ENCODE assay signal across 15 cellular contexts in genomic region chr3:365268-365667, GRCh38.
DNase-seq lines count a peak whose midpoint lies in the region; ATAC-seq and TF ChIP-seq lines count a peak whose summit lies in the region.
"Had no signal": no experiment of that assay in that cellular context is flagged by ENCODE, and none has a peak within 500 bp of the region (broad histone marks: within the 10 kb centered on the region; RNA-seq: fewer than 3 reads in every experiment).

No MANE protein-coding gene starts in this region.

- no peak overlapping the region for H3K27ac Mint-ChIP-seq in endothelial cell (ENCODE audit: unreplicated experiment)
- H3K27ac Mint-ChIP-seq: activated CD4-positive, alpha-beta T cell treated with anti-CD3 and anti-CD28 coated beads, Interleukin-2, amount 10 ng/mL, durations not matched to agents 7 days and 5 days; T-helper 1 cell treated with Interleukin-12 subunit alpha and Interleukin-12 subunit beta and Interleukin-4 antibody, amounts not matched to agents 30 μg/mL and 1 μg/mL, for 36 hours had no signal

- H3K36me3 Mint-ChIP-seq in endothelial cell (ENCODE audit: low read depth, unreplicated experiment): no peaks in the 10 kb centered on the region

- H3K4me3 Mint-ChIP-seq in endothelial cell (ENCODE audit: unreplicated experiment): no peak overlapping the region
- H3K4me3 Mint-ChIP-seq: activated CD4-positive, alpha-beta T cell treated with anti-CD3 and anti-CD28 coated beads, Interleukin-2, amount 10 ng/mL, durations not matched to agents 7 days and 5 days; T-helper 1 cell treated with Interleukin-12 subunit alpha and Interleukin-12 subunit beta and Interleukin-4 antibody, amounts not matched to agents 30 μg/mL and 1 μg/mL, for 36 hours had no signal

- H3K4me1 Mint-ChIP-seq in endothelial cell (ENCODE audit: unreplicated experiment): no peaks in the 10 kb centered on the region
- H3K4me1 Mint-ChIP-seq: activated CD4-positive, alpha-beta T cell treated with anti-CD3 and anti-CD28 coated beads, Interleukin-2, amount 10 ng/mL, durations not matched to agents 7 days and 5 days had no signal

- ATAC-seq in GM19395 (IDR thresholded peaks at IDR 0.05; ENCODE audit: unreplicated experiment) (peak; percentile 73), HG02678 (IDR thresholded peaks at IDR 0.05; ENCODE audit: unreplicated experiment) (peak; percentile 73), HG03354 (IDR thresholded peaks at IDR 0.05; ENCODE audit: poor library complexity, severe bottlenecking, unreplicated experiment) (peak; percentile 73)
- ATAC-seq: Panc1 had no signal

- H3K9me3 Mint-ChIP-seq in endothelial cell (ENCODE audit: unreplicated experiment): peaks cover 36% of the 10 kb centered on the region
- H3K9me3 Mint-ChIP-seq: T-helper 1 cell treated with Interleukin-12 subunit alpha and Interleukin-12 subunit beta and Interleukin-4 antibody, amounts not matched to agents 30 μg/mL and 1 μg/mL, for 36 hours had no signal

- no peaks in the 10 kb centered on the region for H3K4me1 ChIP-seq in BE2C
- H3K4me1 ChIP-seq: upper lobe of left lung had no signal

- no peaks in the 10 kb centered on the region for H3K27me3 ChIP-seq in BE2C
- H3K27me3 ChIP-seq: dorsolateral prefrontal cortex, upper lobe of left lung had no signal

- no peaks in the 10 kb centered on the region for H3K9me3 ChIP-seq in BE2C
- H3K9me3 ChIP-seq: upper lobe of left lung had no signal

- no peaks in the 10 kb centered on the region for H3K27me3 Mint-ChIP-seq in endothelial cell (ENCODE audit: unreplicated experiment)
- H3K27me3 Mint-ChIP-seq: activated CD4-positive, alpha-beta T cell treated with anti-CD3 and anti-CD28 coated beads, Interleukin-2, amount 10 ng/mL, durations not matched to agents 7 days and 5 days had no signal

- H3K4me3 ChIP-seq in BE2C (ENCODE audit: low read depth, low read length): no peak overlapping the region
- H3K4me3 ChIP-seq: dorsolateral prefrontal cortex, upper lobe of left lung had no signal

- DNase-seq in Caki2 (ENCODE audit: low read depth) (peak; percentile 65), GOT3 (lab: John Stamatoyannopoulos, UW) (no peak), BE2C (no peak), endothelial cell (ENCODE audit: low spot score) (no peak)
- DNase-seq in activated CD4-positive, alpha-beta T cell treated with anti-CD3 and anti-CD28 coated beads for 4 hours: no peak
- DNase-seq: activated CD4-positive, alpha-beta T cell treated with anti-CD3 and anti-CD28 coated beads, Interleukin-2, amount 10 ng/mL, durations not matched to agents 7 days and 5 days; dorsolateral prefrontal cortex; MV-4-11; stimulated activated CD8-positive, alpha-beta memory T cell treated with anti-CD3 and anti-CD28 coated beads, Interleukin-4, amount 100 ng/mL, for 48 hours; upper lobe of left lung had no signal

- H3K36me3 ChIP-seq in BE2C: no peaks in the 10 kb centered on the region
- H3K36me3 ChIP-seq: upper lobe of left lung had no signal

- in situ Hi-C loops in Caki2 (cut with HindIII; ENCODE audit: low pct_unique_long_range_greater_than_20kb, low sequenced_read_pairs): no loop called here

- TF ChIP-seq CTCF in BE2C (IDR thresholded peaks at IDR 0.05; ENCODE audit: low read depth, low read length): no peak
- no peak for TF ChIP-seq CTCF in endothelial cell (IDR thresholded peaks at IDR 0.05; ENCODE audit: unreplicated experiment)
